Comparison of ENCODE assay signal across 9 cellular contexts in genomic region chr5:154477382-154478223, GRCh38. TPM values are rescaled to one million over a fixed set of nuclear protein-coding genes. Genes with fewer than 3 reads are reported as not detected.
DNase-seq lines count a peak whose midpoint lies in the region; FAIRE-seq and TF ChIP-seq lines count a peak whose summit lies in the region.
"Had no signal": no experiment of that assay in that cellular context is flagged by ENCODE, and none has a peak within 500 bp of the region (broad histone marks: within the 10 kb centered on the region; RNA-seq: fewer than 3 reads in every experiment).

No MANE protein-coding gene starts in this region.

- H3K36me3 ChIP-seq in CD8-positive, alpha-beta memory T cell (ENCODE audit: insufficient read depth, low read length): no peaks in the 10 kb centered on the region
- no peaks in the 10 kb centered on the region for H3K36me3 ChIP-seq in esophagus squamous epithelium
- no peaks in the 10 kb centered on the region for H3K36me3 ChIP-seq in neuronal stem cell (replicated peaks in 1 of 2; ENCODE audit: control insufficient read depth in 2 of 2, insufficient read depth in 2 of 2, low read length in 2 of 2)

- peaks cover 53 to 71% (median 59%) of the 10 kb centered on the region in 3 donors for H3K4me1 Mint-ChIP-seq in CD8-positive, alpha-beta memory T cell

- H4K91ac ChIP-seq in neuronal stem cell (ENCODE audit: low read depth, low read length, poor library complexity): no peak overlapping the region

- CTCF ChIA-PET in CD8-positive, alpha-beta memory T cell (lab: Charles Lee): interaction anchor here (1.7 kb wide), 1 partner anchor 9 kb away, joined by 3 read pairs; no protein-coding TSS in a partner anchor

- peaks cover 89% of the 10 kb centered on the region for H3K27me3 ChIP-seq in CD8-positive, alpha-beta memory T cell (ENCODE audit: insufficient read depth, low read length, poor library complexity, severe bottlenecking)
- H3K27me3 ChIP-seq in esophagus squamous epithelium (peaks cover 53 to 100% (median 92%) of the 10 kb centered on the region in 4 donors), neuronal stem cell (ENCODE audit: control insufficient read depth in 3 of 3, insufficient read depth in 3 of 3, low read depth in 1 of 3, low read length in 3 of 3) (peaks cover 85 to 100% (median 99%) of the 10 kb centered on the region in 3 experiments)

- H3K14ac ChIP-seq in neuronal stem cell (ENCODE audit: low read length): no peak overlapping the region

- H3K4me1 ChIP-seq in CD8-positive, alpha-beta memory T cell (ENCODE audit: insufficient read depth, low read length): peaks cover 52% of the 10 kb centered on the region
- peaks cover 43 to 81% (median 50%) of the 10 kb centered on the region in 3 donors for H3K4me1 ChIP-seq in esophagus squamous epithelium
- H3K4me1 ChIP-seq in neuronal stem cell (ENCODE audit: control insufficient read depth in 2 of 2, insufficient read depth in 1 of 2, low read depth in 1 of 2, low read length in 2 of 2): peaks cover 8 to 10% of the 10 kb centered on the region in 2 donors

- WGBS in esophagus squamous epithelium, 2 donors: 8 to 21% methylated on average over 5 to 10 of the region's 68 CpGs
- no CpG with 5 or more reads among the region's 68 CpGs for WGBS in neuronal stem cell (ENCODE audit: extremely low coverage in 2 of 2, insufficient read length in 2 of 2, insufficient replicate concordance in 1 of 2), 2 donors

- H3K4me2 ChIP-seq in neuronal stem cell (ENCODE audit: insufficient read depth, low read length, poor library complexity, severe bottlenecking): peak overlapping the region; percentile 76

- H3K9me3 ChIP-seq in CD8-positive, alpha-beta memory T cell (ENCODE audit: low read length): no peaks in the 10 kb centered on the region
- H3K9me3 ChIP-seq in esophagus squamous epithelium (no peaks in the 10 kb centered on the region), neuronal stem cell (replicated peaks in 1 of 2; ENCODE audit: control insufficient read depth in 2 of 2, insufficient read depth in 1 of 2, low read depth in 1 of 2, low read length in 2 of 2) (no peaks in the 10 kb centered on the region)

- peak overlapping the region; percentile 73 for H3K9ac ChIP-seq in neuronal stem cell (ENCODE audit: low read depth, low read length, poor library complexity)

- peak overlapping the region in 3 of 8 donors; percentile 9 to 34 (median 17) for H3K27ac Mint-ChIP-seq in CD8-positive, alpha-beta memory T cell

- H2AFZ ChIP-seq in neuronal stem cell (ENCODE audit: low read length): peak overlapping the region; percentile 79

- no peak for DNase-seq in CD8-positive, alpha-beta memory T cell
- DNase-seq in RPMI7951 (ENCODE audit: low read depth) (peak; percentile 11), esophagus squamous epithelium (lab: John Stamatoyannopoulos, UW) (no peak), neuronal stem cell (ENCODE audit: low spot score) (peak; percentile 48), GM12891 (ENCODE audit: insufficient read length, low spot score) (no peak), NOMO-1 (lab: John Stamatoyannopoulos, UW; ENCODE audit: unreplicated experiment in 2 of 2) (no peak), NCI-H2107 (lab: John Stamatoyannopoulos, UW) (no peak), DMS153 treated with DMSO at 0.1 percent for 48 hours (lab: John Stamatoyannopoulos, UW; ENCODE audit: unreplicated experiment) (no peak)

- peak overlapping the region; percentile 38 for H2BK15ac ChIP-seq in neuronal stem cell (ENCODE audit: low read length)

- H3K4me3 ChIP-seq in CD8-positive, alpha-beta memory T cell (ENCODE audit: low read length): peak overlapping the region; percentile 14
- H3K4me3 ChIP-seq in esophagus squamous epithelium (peak overlapping the region in 3 of 4 donors; percentile 24 to 57 (median 34)), neuronal stem cell (ENCODE audit: low read length in 2 of 2) (peak overlapping the region in 1 of 2 donors; percentile 50)

- TF ChIP-seq POLR2A in esophagus squamous epithelium (IDR thresholded peaks at IDR 0.05) (no peak), GM12891 (IDR thresholded peaks at IDR 0.05; ENCODE audit: low read depth, low read length) (no peak)

- peak overlapping the region; percentile 62 for H3K23ac ChIP-seq in neuronal stem cell (ENCODE audit: low read depth, low read length, poor library complexity)

- H3K36me3 Mint-ChIP-seq in CD8-positive, alpha-beta memory T cell: no peaks in the 10 kb centered on the region

- H3K79me1 ChIP-seq in neuronal stem cell (ENCODE audit: low read depth, low read length): no peaks in the 10 kb centered on the region

- peak overlapping the region; percentile 46 for H3K18ac ChIP-seq in neuronal stem cell (ENCODE audit: low read length)

- no peak overlapping the region for H2BK12ac ChIP-seq in neuronal stem cell (ENCODE audit: low read length)

- H3K9me3 Mint-ChIP-seq in CD8-positive, alpha-beta memory T cell: peaks cover 0 to 2% (median 0%) of the 10 kb centered on the region in 5 donors

- no peak overlapping the region for H2BK120ac ChIP-seq in neuronal stem cell (ENCODE audit: low read depth, low read length)

- H3K4ac ChIP-seq in neuronal stem cell (ENCODE audit: low read length): no peak overlapping the region

- intact Hi-C loops in esophagus squamous epithelium (cut with DNase I): no loop called here

- no peak overlapping the region for H2BK5ac ChIP-seq in neuronal stem cell (ENCODE audit: low read length)

- TF ChIP-seq CTCF in esophagus squamous epithelium (IDR thresholded peaks at IDR 0.05): no peak

- POLR2A ChIA-PET in CD8-positive, alpha-beta memory T cell (lab: Charles Lee): no interaction called here

- peak overlapping the region; percentile 28 to 73 (median 62) for H3K4me3 Mint-ChIP-seq in CD8-positive, alpha-beta memory T cell

- no peak for FAIRE-seq in GM12891 (lab: Jason Lieb, UNC)
- FAIRE-seq: GM12892 had no signal

- H4K8ac ChIP-seq in neuronal stem cell (ENCODE audit: low read depth, low read length): no peak overlapping the region

- no peak overlapping the region for H2AK5ac ChIP-seq in neuronal stem cell (ENCODE audit: low read depth, low read length)

- H3K27ac ChIP-seq in CD8-positive, alpha-beta memory T cell (ENCODE audit: low read depth, low read length): no peak overlapping the region
- no peak overlapping the region for H3K27ac ChIP-seq in esophagus squamous epithelium
- no peak overlapping the region for H3K27ac ChIP-seq in neuronal stem cell (replicated peaks; ENCODE audit: low read length)

- peaks cover 87 to 91% of the 10 kb centered on the region in 2 donors for H3K27me3 Mint-ChIP-seq in CD8-positive, alpha-beta memory T cell

TF ChIP-seq in GM12891, 5 proteins besides CTCF, POLR2A, EP300 and RAD21:
- TF ChIP-seq TAF1 (IDR thresholded peaks at IDR 0.05; ENCODE audit: low read depth, low read length): no peak
- TF ChIP-seq SPI1 (IDR thresholded peaks at IDR 0.05; ENCODE audit: low read depth, low read length): no peak
- TF ChIP-seq POLR2AphosphoS5 (IDR thresholded peaks at IDR 0.05; ENCODE audit: low read depth, low read length): no peak
- no peak for TF ChIP-seq PAX5 (IDR thresholded peaks at IDR 0.05; ENCODE audit: insufficient read depth, low read length, severe bottlenecking)
- no peak for TF ChIP-seq POU2F2 (IDR thresholded peaks at IDR 0.05; ENCODE audit: low read depth, low read length)

RNA-seq across cellular contexts. Expression of gene HAND1, which starts 0.4 kb away (rescaled TPM):
- not detected for total RNA-seq in CD8-positive, alpha-beta memory T cell
- not detected for polyA plus RNA-seq in CD8-positive, alpha-beta memory T cell
- total RNA-seq in RPMI7951 (2014; rRNA removed; shearing (Covaris generic)): not detected in 2 replicates
- total RNA-seq in esophagus squamous epithelium: not detected
- polyA plus RNA-seq in neuronal stem cell (2013, experiment 1 of 2): not detected
- polyA plus RNA-seq in neuronal stem cell (2013, experiment 2 of 2): not detected
- polyA plus RNA-seq in GM12891 (2012; ENCODE audit: low read depth, missing spikeins): 0.06 TPM

RNA-seq across cellular contexts. Expression of gene SAP30L, which starts 31.8 kb away (rescaled TPM):
- total RNA-seq in CD8-positive, alpha-beta memory T cell: 10 to 100 TPM; 35.1 to 37.9 TPM
- polyA plus RNA-seq in CD8-positive, alpha-beta memory T cell: 37.9 TPM
- 34.9 and 37.6 TPM in 2 replicates for total RNA-seq in RPMI7951 (2014; rRNA removed; shearing (Covaris generic))
- 10 to 100 TPM; 11.1 to 32.0 (median 12.0) TPM for total RNA-seq in esophagus squamous epithelium
- polyA plus RNA-seq in neuronal stem cell (2013, experiment 1 of 2): 57.9 TPM
- 60.6 TPM for polyA plus RNA-seq in neuronal stem cell (2013, experiment 2 of 2)
- 16.6 TPM for polyA plus RNA-seq in GM12891 (2012; ENCODE audit: low read depth, missing spikeins)

Comparison
In these comparisons a context has a peak if more than half of its experiments do, and no peak if none do; other contexts are left out.
1. DNase-seq: peak in RPMI7951 (single experiment) and neuronal stem cell (single experiment); none in CD8-positive, alpha-beta memory T cell (0 of 5), esophagus squamous epithelium (single experiment), GM12891 (single experiment), NOMO-1 (0 of 2), NCI-H2107 (single experiment) and DMS153 treated with DMSO at 0.1 percent for 48 hours (single experiment).